In the genomic region with DNA sequence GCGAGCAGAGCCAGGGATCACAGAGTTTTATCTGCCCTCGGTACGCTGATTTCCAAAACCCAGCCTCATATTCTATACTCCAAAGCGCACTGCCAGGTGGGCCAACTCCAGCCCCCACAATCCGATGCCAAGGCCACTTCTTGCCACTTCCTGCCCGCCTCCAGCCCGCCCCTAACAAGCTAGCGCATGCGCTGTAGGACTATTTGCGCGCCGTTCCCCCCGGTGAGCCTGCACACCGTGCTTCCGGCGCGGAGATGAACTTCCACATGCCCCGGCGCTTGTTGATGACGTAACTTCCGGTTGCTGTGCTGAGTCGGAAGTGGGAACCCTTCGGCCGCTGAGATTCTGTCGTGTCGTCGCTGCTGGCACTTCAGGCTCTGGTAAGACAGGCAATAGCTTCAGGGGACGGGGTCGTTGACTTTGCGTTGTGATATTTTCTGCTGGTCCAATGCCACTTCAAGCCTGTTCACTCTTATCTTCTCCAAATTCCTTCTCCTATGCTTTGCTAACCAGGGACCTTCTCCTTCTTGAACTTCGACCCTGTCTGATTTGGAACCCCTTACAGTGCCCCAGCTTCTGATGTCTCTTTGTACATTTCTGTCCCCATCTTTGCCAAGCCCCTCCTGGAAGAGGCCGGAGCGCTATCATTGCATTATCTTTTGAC, we compare ENCODE assay signal across 8 cellular contexts. TPM values are rescaled to one million over a fixed set of nuclear protein-coding genes. Genes with fewer than 3 reads are reported as not detected.
DNase-seq lines count a peak whose midpoint lies in the region; ATAC-seq and TF ChIP-seq lines count a peak whose summit lies in the region.

A gene with protein sequence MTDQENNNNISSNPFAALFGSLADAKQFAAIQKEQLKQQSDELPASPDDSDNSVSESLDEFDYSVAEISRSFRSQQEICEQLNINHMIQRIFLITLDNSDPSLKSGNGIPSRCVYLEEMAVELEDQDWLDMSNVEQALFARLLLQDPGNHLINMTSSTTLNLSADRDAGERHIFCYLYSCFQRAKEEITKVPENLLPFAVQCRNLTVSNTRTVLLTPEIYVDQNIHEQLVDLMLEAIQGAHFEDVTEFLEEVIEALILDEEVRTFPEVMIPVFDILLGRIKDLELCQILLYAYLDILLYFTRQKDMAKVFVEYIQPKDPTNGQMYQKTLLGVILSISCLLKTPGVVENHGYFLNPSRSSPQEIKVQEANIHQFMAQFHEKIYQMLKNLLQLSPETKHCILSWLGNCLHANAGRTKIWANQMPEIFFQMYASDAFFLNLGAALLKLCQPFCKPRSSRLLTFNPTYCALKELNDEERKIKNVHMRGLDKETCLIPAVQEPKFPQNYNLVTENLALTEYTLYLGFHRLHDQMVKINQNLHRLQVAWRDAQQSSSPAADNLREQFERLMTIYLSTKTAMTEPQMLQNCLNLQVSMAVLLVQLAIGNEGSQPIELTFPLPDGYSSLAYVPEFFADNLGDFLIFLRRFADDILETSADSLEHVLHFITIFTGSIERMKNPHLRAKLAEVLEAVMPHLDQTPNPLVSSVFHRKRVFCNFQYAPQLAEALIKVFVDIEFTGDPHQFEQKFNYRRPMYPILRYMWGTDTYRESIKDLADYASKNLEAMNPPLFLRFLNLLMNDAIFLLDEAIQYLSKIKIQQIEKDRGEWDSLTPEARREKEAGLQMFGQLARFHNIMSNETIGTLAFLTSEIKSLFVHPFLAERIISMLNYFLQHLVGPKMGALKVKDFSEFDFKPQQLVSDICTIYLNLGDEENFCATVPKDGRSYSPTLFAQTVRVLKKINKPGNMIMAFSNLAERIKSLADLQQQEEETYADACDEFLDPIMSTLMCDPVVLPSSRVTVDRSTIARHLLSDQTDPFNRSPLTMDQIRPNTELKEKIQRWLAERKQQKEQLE (plus strand): TSS at position 306 of the 664 bp plus-strand sequence. CDS start 5,481 bp downstream, outside the sequence.

- CTCF ChIA-PET in HEK293T (lab: Yijun Ruan, JAX): no interaction called here

- H3K36me3 Mint-ChIP-seq in activated naive CD4-positive, alpha-beta T cell treated with anti-CD3 and anti-CD28 coated beads, Interleukin-2, amount 50 U/mL, for 24 hours: peaks cover 6% of the 10 kb centered on the region

- peak; percentile 94 for ATAC-seq in SK-N-SH treated with all-trans-retinoic acid at 6 μM for 48 hours

- DNase-seq in GDM1 (lab: John Stamatoyannopoulos, UW): peak; percentile 87
- peak; percentile 96 for DNase-seq in HEK293T (ENCODE audit: extremely low spot score)
- peak; percentile 98 for DNase-seq in NCI-H1092 (lab: John Stamatoyannopoulos, UW)
- DNase-seq in glomerular endothelial cell (ENCODE audit: extremely low read depth, low read depth, low spot score): peak; percentile 67
- peak; percentile 86 for DNase-seq in occipital lobe (lab: John Stamatoyannopoulos, UW)

- H3K4me3 Mint-ChIP-seq in activated naive CD4-positive, alpha-beta T cell treated with anti-CD3 and anti-CD28 coated beads, Interleukin-2, amount 50 U/mL, for 24 hours: peak within 1 kb of the TSS; percentile 100

- peaks cover 51% of the 10 kb centered on the region for H3K4me1 Mint-ChIP-seq in activated naive CD4-positive, alpha-beta T cell treated with anti-CD3 and anti-CD28 coated beads, Interleukin-2, amount 50 U/mL, for 24 hours

- no peak within 1 kb of the TSS for H3K27ac ChIP-seq in temporal lobe (ENCODE audit: low read depth, low read length)

- H3K9me3 Mint-ChIP-seq in activated naive CD4-positive, alpha-beta T cell treated with anti-CD3 and anti-CD28 coated beads, Interleukin-2, amount 50 U/mL, for 24 hours: no peaks in the 10 kb centered on the region

- H3K27me3 Mint-ChIP-seq in activated naive CD4-positive, alpha-beta T cell treated with anti-CD3 and anti-CD28 coated beads, Interleukin-2, amount 50 U/mL, for 24 hours: no peaks in the 10 kb centered on the region

- H3K27ac Mint-ChIP-seq in activated naive CD4-positive, alpha-beta T cell treated with anti-CD3 and anti-CD28 coated beads, Interleukin-2, amount 50 U/mL, for 24 hours: peak within 1 kb of the TSS; percentile 97

- POLR2A ChIA-PET in HEK293T (lab: Yijun Ruan, JAX): interaction anchor here (0.6 to 1.2 kb wide), 8 partner anchors 8 to 179 kb away, joined by 3 read pairs; no protein-coding TSS in a partner anchor

TF ChIP-seq in HEK293T, 16 proteins besides CTCF, POLR2A, EP300 and RAD21:
- TF ChIP-seq ELF4 (IDR thresholded peaks at IDR 0.05) (peak; percentile 81), FOXA1 (IDR thresholded peaks at IDR 0.05) (no peak), HDGF (IDR thresholded peaks at IDR 0.05; ENCODE audit: borderline replicate concordance) (no peak), SP1 (IDR thresholded peaks at IDR 0.05) (no peak), ARNT (IDR thresholded peaks at IDR 0.05) (no peak), BHLHE40 (IDR thresholded peaks at IDR 0.05; ENCODE audit: borderline replicate concordance) (no peak), ZNF384 (IDR thresholded peaks at IDR 0.05) (no peak), LEF1 (IDR thresholded peaks at IDR 0.05; ENCODE audit: borderline replicate concordance) (no peak), NFRKB (IDR thresholded peaks at IDR 0.05) (no peak), L3MBTL2 (conservative IDR thresholded peaks at IDR 0.05) (peak; percentile 52), FOXK2 (IDR thresholded peaks at IDR 0.05) (no peak), SUZ12 (IDR thresholded peaks at IDR 0.05) (no peak), FOXM1 (IDR thresholded peaks at IDR 0.05; ENCODE audit: borderline replicate concordance) (no peak), TARDBP (IDR thresholded peaks at IDR 0.05) (no peak), CTBP1 (IDR thresholded peaks at IDR 0.05; ENCODE audit: borderline replicate concordance) (no peak)
- TF ChIP-seq, protein P1, sequence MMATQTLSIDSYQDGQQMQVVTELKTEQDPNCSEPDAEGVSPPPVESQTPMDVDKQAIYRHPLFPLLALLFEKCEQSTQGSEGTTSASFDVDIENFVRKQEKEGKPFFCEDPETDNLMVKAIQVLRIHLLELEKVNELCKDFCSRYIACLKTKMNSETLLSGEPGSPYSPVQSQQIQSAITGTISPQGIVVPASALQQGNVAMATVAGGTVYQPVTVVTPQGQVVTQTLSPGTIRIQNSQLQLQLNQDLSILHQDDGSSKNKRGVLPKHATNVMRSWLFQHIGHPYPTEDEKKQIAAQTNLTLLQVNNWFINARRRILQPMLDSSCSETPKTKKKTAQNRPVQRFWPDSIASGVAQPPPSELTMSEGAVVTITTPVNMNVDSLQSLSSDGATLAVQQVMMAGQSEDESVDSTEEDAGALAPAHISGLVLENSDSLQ (IDR thresholded peaks at IDR 0.05): 0 out of 2 replicates have a peak, but pooled peaks have one; percentile 6

TF ChIP-seq in SK-N-SH treated with all-trans-retinoic acid at 6 μM for 48 hours, 23 proteins besides CTCF, POLR2A, EP300 and RAD21 (continues in another document):
- TF ChIP-seq, protein P2, sequence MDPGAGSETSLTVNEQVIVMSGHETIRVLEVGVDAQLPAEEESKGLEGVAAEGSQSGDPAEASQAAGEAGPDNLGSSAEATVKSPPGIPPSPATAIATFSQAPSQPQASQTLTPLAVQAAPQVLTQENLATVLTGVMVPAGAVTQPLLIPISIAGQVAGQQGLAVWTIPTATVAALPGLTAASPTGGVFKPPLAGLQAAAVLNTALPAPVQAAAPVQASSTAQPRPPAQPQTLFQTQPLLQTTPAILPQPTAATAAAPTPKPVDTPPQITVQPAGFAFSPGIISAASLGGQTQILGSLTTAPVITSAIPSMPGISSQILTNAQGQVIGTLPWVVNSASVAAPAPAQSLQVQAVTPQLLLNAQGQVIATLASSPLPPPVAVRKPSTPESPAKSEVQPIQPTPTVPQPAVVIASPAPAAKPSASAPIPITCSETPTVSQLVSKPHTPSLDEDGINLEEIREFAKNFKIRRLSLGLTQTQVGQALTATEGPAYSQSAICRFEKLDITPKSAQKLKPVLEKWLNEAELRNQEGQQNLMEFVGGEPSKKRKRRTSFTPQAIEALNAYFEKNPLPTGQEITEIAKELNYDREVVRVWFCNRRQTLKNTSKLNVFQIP (CRISPR knock-in tag; IDR thresholded peaks at IDR 0.05; ENCODE audit: borderline replicate concordance, low read depth): no peak
- TF ChIP-seq ARNTL (CRISPR knock-in tag; IDR thresholded peaks at IDR 0.05; ENCODE audit: borderline replicate concordance, low read depth): no peak
- TF ChIP-seq, protein P3, sequence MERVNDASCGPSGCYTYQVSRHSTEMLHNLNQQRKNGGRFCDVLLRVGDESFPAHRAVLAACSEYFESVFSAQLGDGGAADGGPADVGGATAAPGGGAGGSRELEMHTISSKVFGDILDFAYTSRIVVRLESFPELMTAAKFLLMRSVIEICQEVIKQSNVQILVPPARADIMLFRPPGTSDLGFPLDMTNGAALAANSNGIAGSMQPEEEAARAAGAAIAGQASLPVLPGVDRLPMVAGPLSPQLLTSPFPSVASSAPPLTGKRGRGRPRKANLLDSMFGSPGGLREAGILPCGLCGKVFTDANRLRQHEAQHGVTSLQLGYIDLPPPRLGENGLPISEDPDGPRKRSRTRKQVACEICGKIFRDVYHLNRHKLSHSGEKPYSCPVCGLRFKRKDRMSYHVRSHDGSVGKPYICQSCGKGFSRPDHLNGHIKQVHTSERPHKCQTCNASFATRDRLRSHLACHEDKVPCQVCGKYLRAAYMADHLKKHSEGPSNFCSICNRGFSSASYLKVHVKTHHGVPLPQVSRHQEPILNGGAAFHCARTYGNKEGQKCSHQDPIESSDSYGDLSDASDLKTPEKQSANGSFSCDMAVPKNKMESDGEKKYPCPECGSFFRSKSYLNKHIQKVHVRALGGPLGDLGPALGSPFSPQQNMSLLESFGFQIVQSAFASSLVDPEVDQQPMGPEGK (CRISPR knock-in tag; IDR thresholded peaks at IDR 0.05; ENCODE audit: borderline replicate concordance): no peak
- no peak for TF ChIP-seq ZNF70 (CRISPR knock-in tag; IDR thresholded peaks at IDR 0.05)
- TF ChIP-seq GLIS3 (CRISPR knock-in tag; IDR thresholded peaks at IDR 0.05): no peak
- peak; percentile 77; the same call in 1 of the 2 replicates for TF ChIP-seq CSDC2 (CRISPR knock-in tag; IDR thresholded peaks at IDR 0.05)
- peak; percentile 71; the same call in 1 of the 2 replicates for TF ChIP-seq SNAI2 (CRISPR knock-in tag; IDR thresholded peaks at IDR 0.05)
- no peak for TF ChIP-seq TCF4 (CRISPR knock-in tag; IDR thresholded peaks at IDR 0.05; ENCODE audit: borderline replicate concordance)
- TF ChIP-seq ZFP3 (CRISPR knock-in tag; IDR thresholded peaks at IDR 0.05): peak; percentile 45; the same call in 1 of the 2 replicates
- no peak for TF ChIP-seq BACH2 (CRISPR knock-in tag; IDR thresholded peaks at IDR 0.05; ENCODE audit: borderline replicate concordance)
- no peak for TF ChIP-seq RARB (CRISPR knock-in tag; IDR thresholded peaks at IDR 0.05)

RNA-seq across cellular contexts. Expression of the gene that starts here (rescaled TPM):
- total RNA-seq in glomerular endothelial cell: 37.0 and 40.3 TPM in 2 replicates
- total RNA-seq in occipital lobe: 59.7 TPM
- 46.5 TPM for total RNA-seq in temporal lobe
